Comparison of ENCODE assay signal across 15 cellular contexts in the genomic region with DNA sequence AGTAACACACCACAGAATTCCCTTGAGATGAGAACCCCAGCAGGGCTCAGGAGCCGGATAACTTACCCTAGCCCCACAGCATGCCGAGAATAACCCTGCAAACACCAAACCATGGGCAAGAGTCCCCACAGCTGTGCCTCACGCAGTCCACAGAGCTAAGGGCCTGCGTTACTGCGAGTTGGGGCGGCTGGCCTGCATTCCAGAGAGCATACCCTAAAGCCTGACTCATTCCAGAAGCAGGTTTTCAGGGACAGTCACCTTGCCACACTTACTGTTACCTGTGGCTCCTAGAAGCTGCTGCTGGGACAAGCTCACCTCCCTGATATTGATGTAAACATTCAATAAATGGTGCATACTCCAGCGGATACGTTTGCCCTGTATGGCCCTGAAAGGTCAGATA. TPM values are rescaled to one million over a fixed set of nuclear protein-coding genes. Genes with fewer than 3 reads are reported as not detected.
DNase-seq lines count a peak whose midpoint lies in the region; ATAC-seq, FAIRE-seq and TF ChIP-seq lines count a peak whose summit lies in the region.
"Had no signal": no experiment of that assay in that cellular context is flagged by ENCODE, and none has a peak within 500 bp of the region (broad histone marks: within the 10 kb centered on the region; RNA-seq: fewer than 3 reads in every experiment).

No MANE protein-coding gene starts in this region.

- H3K36me3 ChIP-seq in PC-3 (ENCODE audit: low read depth, low read length): no peaks in the 10 kb centered on the region
- no peaks in the 10 kb centered on the region for H3K36me3 ChIP-seq in lung (ENCODE audit: control insufficient read depth in 2 of 2, insufficient read depth in 2 of 2, low read length in 2 of 2)
- no peaks in the 10 kb centered on the region for H3K36me3 ChIP-seq in transverse colon
- no peaks in the 10 kb centered on the region for H3K36me3 ChIP-seq in mucosa of descending colon (ENCODE audit: low read depth)
- H3K36me3 ChIP-seq in small intestine (ENCODE audit: control insufficient read depth in 2 of 2, insufficient read depth in 2 of 2, low read length in 2 of 2): no peaks in the 10 kb centered on the region

- H3K9me2 ChIP-seq in PC-3 (replicated peaks; ENCODE audit: low read length): no peaks in the 10 kb centered on the region
- H3K9me2 ChIP-seq: SK-N-SH had no signal

- H3K79me2 ChIP-seq in PC-3 (ENCODE audit: low read length): no peaks in the 10 kb centered on the region

- H3K4me3 ChIP-seq in PC-3 (ENCODE audit: low read length): no peak overlapping the region
- H3K4me3 ChIP-seq in epithelial cell of esophagus (ENCODE audit: low read length): no peak overlapping the region
- no peak overlapping the region for H3K4me3 ChIP-seq in lung
- H3K4me3 ChIP-seq in transverse colon: no peak overlapping the region
- H3K4me3 ChIP-seq in mucosa of descending colon: no peak overlapping the region
- no peak overlapping the region for H3K4me3 ChIP-seq in small intestine (ENCODE audit: low read depth in 1 of 2, low read length in 2 of 2)

- H3F3A ChIP-seq in PC-3 (ENCODE audit: low read length, unreplicated experiment): no peaks in the 10 kb centered on the region

- no peak overlapping the region for H2AFZ ChIP-seq in PC-3 (ENCODE audit: low read length)

- H3K36me3 Mint-ChIP-seq in activated CD8-positive, alpha-beta T cell treated with anti-CD3 and anti-CD28 coated beads for 36 hours (ENCODE audit: low read depth): no peaks in the 10 kb centered on the region
- H3K36me3 Mint-ChIP-seq: activated CD8-positive, alpha-beta memory T cell treated with anti-CD3 and anti-CD28 coated beads, Interleukin-2, amount 10 ng/mL, durations not matched to agents 7 days and 5 days; CD14-positive monocyte had no signal

- in situ Hi-C loops in transverse colon (cut with MboI; ENCODE audit: low pct_ligation_motif_present in 1 of 4, low pct_unique_long_range_greater_than_20kb in 1 of 4, low sequenced_read_pairs in 3 of 4): no loop called here

- H3K9me3 Mint-ChIP-seq in activated CD8-positive, alpha-beta T cell treated with anti-CD3 and anti-CD28 coated beads for 36 hours: no peaks in the 10 kb centered on the region
- H3K9me3 Mint-ChIP-seq: central memory CD8-positive, alpha-beta T cell had no signal

- DNase-seq in PC-3: peak; percentile 60
- peak; percentile 88 for DNase-seq in epithelial cell of esophagus (ENCODE audit: low read depth)
- no peak for DNase-seq in lung (ENCODE audit: low spot score)
- DNase-seq in transverse colon: no peak
- DNase-seq in mucosa of descending colon: no peak
- no peak for DNase-seq in small intestine
- DNase-seq in activated CD8-positive, alpha-beta T cell treated with anti-CD3 and anti-CD28 coated beads for 36 hours: no peak
- DNase-seq in UCSD-AML1 (lab: John Stamatoyannopoulos, UW; ENCODE audit: unreplicated experiment): no peak
- DNase-seq: activated CD8-positive, alpha-beta memory T cell treated with anti-CD3 and anti-CD28 coated beads, Interleukin-2, amount 10 ng/mL, durations not matched to agents 7 days and 5 days; activated naive CD4-positive, alpha-beta T cell treated with Interleukin-2 at 50 U/mL for 16 hours; EL; SK-N-SH; stimulated activated CD4-positive, alpha-beta T cell treated with anti-CD3 and anti-CD28 coated beads, Interleukin-4, amount 100 ng/mL, for 24 hours had no signal

- H3K9me3 ChIP-seq in PC-3 (ENCODE audit: low read length) (no peaks in the 10 kb centered on the region), lung (ENCODE audit: control insufficient read depth in 2 of 2, insufficient read depth in 1 of 2, low read length in 1 of 2) (peaks cover 0 to 2% of the 10 kb centered on the region in 2 donors), transverse colon (no peaks in the 10 kb centered on the region), mucosa of descending colon (no peaks in the 10 kb centered on the region), small intestine (ENCODE audit: control insufficient read depth, low read depth) (no peaks in the 10 kb centered on the region)
- H3K9me3 ChIP-seq: SK-N-SH had no signal

- intact Hi-C loops in PC-3 (cut with micrococcal nuclease): no loop called here
- intact Hi-C loops in transverse colon (cut with DNase I; ENCODE audit: low total_unique reads): no loop called here
- intact Hi-C loops in mucosa of descending colon (cut with DNase I, micrococcal nuclease): no loop called here
- intact Hi-C loops in activated CD8-positive, alpha-beta T cell treated with anti-CD3 and anti-CD28 coated beads for 36 hours (cut with micrococcal nuclease): no loop called here

- no peaks in the 10 kb centered on the region for H4K20me1 ChIP-seq in PC-3 (ENCODE audit: low read length)

- peaks cover 12% of the 10 kb centered on the region for H3K4me1 ChIP-seq in PC-3 (ENCODE audit: insufficient read depth, low read length)
- peaks cover 0 to 10% of the 10 kb centered on the region in 2 donors for H3K4me1 ChIP-seq in lung (ENCODE audit: control insufficient read depth in 2 of 2, insufficient read depth in 2 of 2, low read length in 2 of 2)
- H3K4me1 ChIP-seq in transverse colon: peaks cover 3 to 30% (median 6%) of the 10 kb centered on the region in 4 donors
- H3K4me1 ChIP-seq in mucosa of descending colon (ENCODE audit: low read depth): no peaks in the 10 kb centered on the region
- H3K4me1 ChIP-seq in small intestine (ENCODE audit: control insufficient read depth in 2 of 2, insufficient read depth in 1 of 2, low read depth in 1 of 2, low read length in 1 of 2): no peaks in the 10 kb centered on the region

- BruUV-seq in PC-3 (replicated peaks; lab: Mats Ljungman, UMichigan): no TSS peak

- ATAC-seq in PC-3 (peak; percentile 37; the same call in 1 of the 2 replicates), lung (ENCODE audit: insufficient read depth, low FRiP score) (peak; percentile 23), mucosa of descending colon (no peak)
- ATAC-seq in activated CD8-positive, alpha-beta T cell treated with anti-CD3 and anti-CD28 coated beads for 36 hours: no peak
- ATAC-seq: activated CD8-positive, alpha-beta memory T cell treated with anti-CD3 and anti-CD28 coated beads, Interleukin-2, amount 10 ng/mL, durations not matched to agents 7 days and 5 days had no signal

- H3K27ac ChIP-seq in PC-3 (ENCODE audit: low read length): no peak overlapping the region
- peak overlapping the region in 1 of 2 donors; percentile 1 for H3K27ac ChIP-seq in lung (ENCODE audit: low read depth in 1 of 2, low read length in 1 of 2)
- peak overlapping the region in 3 of 4 donors; percentile 53 to 71 (median 55) for H3K27ac ChIP-seq in transverse colon
- no peak overlapping the region for H3K27ac ChIP-seq in small intestine (ENCODE audit: low read depth in 1 of 2, low read length in 1 of 2)

- TF ChIP-seq CTCF in PC-3 (conservative IDR thresholded peaks at IDR 0.05; ENCODE audit: low read depth, low read length) (no peak), epithelial cell of esophagus (IDR thresholded peaks at IDR 0.05; ENCODE audit: insufficient read depth, low read depth, low read length, missing control alignments) (no peak), lung (IDR thresholded peaks at IDR 0.05; ENCODE audit: control extremely low read depth, extremely low read depth) (no peak), transverse colon (IDR thresholded peaks at IDR 0.05) (no peak), mucosa of descending colon (IDR thresholded peaks at IDR 0.05) (no peak)
- no peak for TF ChIP-seq CTCF in activated CD8-positive, alpha-beta T cell treated with anti-CD3 and anti-CD28 coated beads for 36 hours (IDR thresholded peaks at IDR 0.05)

- no peak overlapping the region for H3K4me3 Mint-ChIP-seq in activated CD8-positive, alpha-beta T cell treated with anti-CD3 and anti-CD28 coated beads for 36 hours
- H3K4me3 Mint-ChIP-seq: activated CD8-positive, alpha-beta memory T cell treated with anti-CD3 and anti-CD28 coated beads, Interleukin-2, amount 10 ng/mL, durations not matched to agents 7 days and 5 days; CD14-positive monocyte; central memory CD8-positive, alpha-beta T cell had no signal

- POLR2A ChIA-PET in PC-3 (lab: Charles Lee; ENCODE audit: unreplicated experiment): no interaction called here
- POLR2A ChIA-PET in activated CD8-positive, alpha-beta T cell treated with anti-CD3 and anti-CD28 coated beads for 36 hours (lab: Charles Lee): no interaction called here

- TF ChIP-seq POLR2A in transverse colon (IDR thresholded peaks at IDR 0.05): no peak

- WGBS in lung, 2 donors: 71 to 85% methylated on average over 8 of the region's 8 CpGs
- 61% methylated on average over 8 of the region's 8 CpGs; no CpG with 5 or more reads in 1 of the 2 donors for WGBS in transverse colon (ENCODE audit: low coverage in 1 of 2), 2 donors
- 81% methylated on average over 8 of the region's 8 CpGs for WGBS in small intestine, 3 donors

- H3K4me2 ChIP-seq in PC-3 (ENCODE audit: low read length): no peak overlapping the region
- H3K4me2 ChIP-seq: SK-N-SH had no signal

- no peak overlapping the region for H3K27ac Mint-ChIP-seq in activated CD8-positive, alpha-beta T cell treated with anti-CD3 and anti-CD28 coated beads for 36 hours
- H3K27ac Mint-ChIP-seq: activated CD8-positive, alpha-beta memory T cell treated with anti-CD3 and anti-CD28 coated beads, Interleukin-2, amount 10 ng/mL, durations not matched to agents 7 days and 5 days; CD14-positive monocyte had no signal

- no peaks in the 10 kb centered on the region; the same call in 1 of the 2 replicates for H3K27me3 ChIP-seq in PC-3 (ENCODE audit: low read length)
- no peaks in the 10 kb centered on the region for H3K27me3 ChIP-seq in lung (ENCODE audit: control insufficient read depth, insufficient read depth)
- H3K27me3 ChIP-seq in transverse colon: no peaks in the 10 kb centered on the region
- no peaks in the 10 kb centered on the region for H3K27me3 ChIP-seq in small intestine (ENCODE audit: control insufficient read depth in 2 of 2, insufficient read depth in 2 of 2, low read length in 2 of 2)

- CTCF ChIA-PET in PC-3 (lab: Charles Lee): no interaction called here
- CTCF ChIA-PET in activated CD8-positive, alpha-beta T cell treated with anti-CD3 and anti-CD28 coated beads for 36 hours (lab: Charles Lee): no interaction called here

- H3K4me1 Mint-ChIP-seq in activated CD8-positive, alpha-beta T cell treated with anti-CD3 and anti-CD28 coated beads for 36 hours (ENCODE audit: low read depth): no peaks in the 10 kb centered on the region
- H3K4me1 Mint-ChIP-seq: activated CD8-positive, alpha-beta memory T cell treated with anti-CD3 and anti-CD28 coated beads, Interleukin-2, amount 10 ng/mL, durations not matched to agents 7 days and 5 days; CD14-positive monocyte; central memory CD8-positive, alpha-beta T cell had no signal

- no peak for TF ChIP-seq EP300 in transverse colon (IDR thresholded peaks at IDR 0.05; ENCODE audit: low read depth)

- H3K27me3 Mint-ChIP-seq in activated CD8-positive, alpha-beta T cell treated with anti-CD3 and anti-CD28 coated beads for 36 hours: no peaks in the 10 kb centered on the region
- H3K27me3 Mint-ChIP-seq: activated CD8-positive, alpha-beta memory T cell treated with anti-CD3 and anti-CD28 coated beads, Interleukin-2, amount 10 ng/mL, durations not matched to agents 7 days and 5 days; central memory CD8-positive, alpha-beta T cell had no signal

- FAIRE-seq in small intestine (lab: Jason Lieb, UNC): no peak

- no peak overlapping the region for H3K9ac ChIP-seq in PC-3 (ENCODE audit: low read length)
- H3K9ac ChIP-seq: SK-N-SH had no signal

RNA-seq across cellular contexts. Expression of gene FGFR2, which starts 18.6 kb away (rescaled TPM):
- total RNA-seq in PC-3 (2014; rRNA removed) (0.17 and 0.36 TPM in 2 replicates), lung (100 to 1,000 TPM in 1 of 2 donors, 10 to 100 TPM in 1; 64.2 to 230 TPM), transverse colon (100 to 1,000 TPM in 2 of 4 donors, 10 to 100 TPM in 2; 30.3 to 114 (median 87.9) TPM), mucosa of descending colon (100 to 1,000 TPM in 1 of 3 donors, 10 to 100 TPM in 2; 64.3 to 138 (median 77.5) TPM)
- polyA plus RNA-seq in lung (10 to 100 TPM; 11.4 to 19.1 TPM), small intestine (1 to 10 TPM; 1.1 to 3.8 (median 1.4) TPM)
- not detected for total RNA-seq in activated CD8-positive, alpha-beta T cell treated with anti-CD3 and anti-CD28 coated beads for 36 hours
- polyA plus RNA-seq: CD14-positive monocyte had no signal

Comparison
In these comparisons a context has a peak if more than half of its experiments do, and no peak if none do; other contexts are left out.
1. ATAC-seq: peak in PC-3 (single experiment) and lung (single experiment); none in mucosa of descending colon (single experiment) and activated CD8-positive, alpha-beta T cell treated with anti-CD3 and anti-CD28 coated beads for 36 hours (single experiment).
2. DNase-seq: peak in PC-3 (single experiment) and epithelial cell of esophagus (single experiment); none in lung (single experiment), transverse colon (single experiment), mucosa of descending colon (0 of 3), small intestine (single experiment), activated CD8-positive, alpha-beta T cell treated with anti-CD3 and anti-CD28 coated beads for 36 hours (single experiment) and UCSD-AML1 (single experiment).
3. H3K27ac ChIP-seq: peak in transverse colon (3 of 4); none in PC-3 (single experiment) and small intestine (0 of 2).
4. RNA of gene FGFR2, which starts 18.6 kb away (total RNA-seq): 64.2 to 230 TPM in lung, 30.3 to 114 TPM in transverse colon and 64.3 to 138 TPM in mucosa of descending colon; 0.17 to 0.36 TPM in PC-3 and not detected in activated CD8-positive, alpha-beta T cell treated with anti-CD3 and anti-CD28 coated beads for 36 hours; every median in the first group is over 10 times any median in the second.